13 cellular contexts compared by ENCODE assay signal in the genomic region with DNA sequence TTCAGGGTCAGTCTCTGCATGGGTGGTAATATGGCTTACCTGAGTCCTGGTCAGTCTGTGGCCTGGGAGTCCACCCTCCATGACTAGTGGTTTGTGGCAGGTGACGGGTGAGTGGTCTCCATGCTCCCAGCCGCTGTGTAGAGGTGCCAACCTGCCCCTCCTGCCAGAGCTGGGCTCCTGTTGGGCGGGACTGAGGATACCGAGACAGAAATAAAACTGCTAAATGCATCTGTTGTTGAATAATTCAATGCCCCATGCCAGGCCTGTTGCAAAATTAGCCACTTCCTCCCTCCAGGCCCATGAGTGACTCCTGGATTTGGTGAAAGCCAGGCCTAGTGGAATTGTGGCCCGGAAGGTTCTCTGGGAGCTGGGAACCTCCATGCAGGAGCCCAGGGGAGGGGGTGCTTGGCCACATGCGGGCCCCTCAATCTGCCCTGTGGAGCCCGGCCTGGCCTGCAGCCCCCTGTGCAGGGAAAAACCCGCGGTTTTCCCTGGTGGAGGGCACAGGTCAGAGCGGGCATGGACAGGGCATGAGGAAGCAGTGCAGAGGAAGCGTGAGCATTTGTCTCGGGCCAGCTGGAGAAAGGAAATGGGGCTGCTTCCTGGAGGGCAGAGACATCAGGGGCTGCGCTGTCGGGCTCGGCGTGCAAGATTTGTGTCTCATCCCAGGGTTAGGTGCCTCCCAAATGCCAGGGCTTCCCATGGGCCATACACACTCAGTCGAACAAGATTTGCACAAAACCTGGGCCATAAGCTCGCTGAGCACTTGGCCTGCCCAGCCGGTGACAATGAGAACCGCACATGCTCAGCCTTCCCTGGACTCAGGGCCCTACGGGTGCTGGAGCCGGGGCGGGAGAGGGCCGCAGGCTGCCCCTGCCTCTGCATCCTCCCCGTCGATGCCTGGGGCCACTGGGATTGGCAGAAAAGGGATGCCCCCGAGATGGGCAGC.
DNase-seq lines count a peak whose midpoint lies in the region; TF ChIP-seq lines count a peak whose summit lies in the region.
"Had no signal": no experiment of that assay in that cellular context is flagged by ENCODE, and none has a peak within 500 bp of the region (broad histone marks: within the 10 kb centered on the region; RNA-seq: fewer than 3 reads in every experiment).

No MANE protein-coding gene starts in this region.

- H3K4me3 ChIP-seq in dorsolateral prefrontal cortex (no peak overlapping the region), mesenchymal stem cell (ENCODE audit: insufficient read depth in 1 of 2, low read depth in 1 of 2, low read length in 2 of 2) (no peak overlapping the region)
- H3K4me3 ChIP-seq: GM23338, ovary had no signal

- H3K9me3 ChIP-seq in mesenchymal stem cell (ENCODE audit: control insufficient read depth, low read length) = no peaks in the 10 kb centered on the region
- H3K9me3 ChIP-seq: ovary had no signal

- H3K9ac ChIP-seq in mesenchymal stem cell (ENCODE audit: low read length) = no peak overlapping the region

- no peaks in the 10 kb centered on the region for H3K4me1 Mint-ChIP-seq in type B pancreatic cell (ENCODE audit: unreplicated experiment)
- H3K4me1 Mint-ChIP-seq: GM23338 had no signal

- H3K4me3 Mint-ChIP-seq in type B pancreatic cell = no peak overlapping the region
- H3K4me3 Mint-ChIP-seq: GM23338 had no signal

- H3K36me3 Mint-ChIP-seq in type B pancreatic cell = no peaks in the 10 kb centered on the region

- no peak overlapping the region for H2AFZ ChIP-seq in mesenchymal stem cell (ENCODE audit: low read depth, low read length)
- H2AFZ ChIP-seq: GM23338 had no signal

- no peak overlapping the region for H3K4ac ChIP-seq in mesenchymal stem cell (ENCODE audit: low read depth in 1 of 2, low read length in 2 of 2)

- no peak overlapping the region for H3K27ac Mint-ChIP-seq in type B pancreatic cell
- H3K27ac Mint-ChIP-seq: GM23338 had no signal

- H3K9me3 Mint-ChIP-seq in type B pancreatic cell = no peaks in the 10 kb centered on the region
- H3K9me3 Mint-ChIP-seq: GM23338 had no signal

- H2BK120ac ChIP-seq in mesenchymal stem cell (ENCODE audit: low read depth, low read length) = no peak overlapping the region

- no peak overlapping the region for H3K14ac ChIP-seq in mesenchymal stem cell (ENCODE audit: low read length in 2 of 2)

- intact Hi-C loops in dorsolateral prefrontal cortex (cut with DNase I) = no loop called here

- H2BK5ac ChIP-seq in mesenchymal stem cell (ENCODE audit: low read depth, low read length, poor library complexity, severe bottlenecking) = no peak overlapping the region

- H4K91ac ChIP-seq in mesenchymal stem cell (ENCODE audit: low read length) = no peak overlapping the region

- peak; percentile 8 for DNase-seq in activated T-cell treated with anti-CD3 and anti-CD28 coated beads, Interleukin-2, amount 50 U/mL, for 1 hour
- DNase-seq in activated T-cell treated with anti-CD3 and anti-CD28 coated beads for 4 hours = no peak
- DNase-seq in dorsolateral prefrontal cortex = peak in 7 of 10 donors; percentile 15 to 44 (median 26)
- DNase-seq in medulla oblongata (ENCODE audit: extremely low spot score) = peak; percentile 43
- DNase-seq in type B pancreatic cell (ENCODE audit: extremely low spot score, unreplicated experiment) = peak; percentile 64
- DNase-seq in SK-N-DZ (ENCODE audit: low spot score) = no peak
- DNase-seq in NCI-H1436 treated with DMSO at 0.1 percent for 48 hours (lab: John Stamatoyannopoulos, UW) = no peak
- no peak for DNase-seq in mesenchymal stem cell
- DNase-seq: activated CD4-positive, alpha-beta T cell treated with anti-CD3 and anti-CD28 coated beads, Interleukin-2, amount 50 U/mL, for 1 hour; amniotic stem cell; NCI-H524 treated with DMSO at 0.1 percent for 48 hours had no signal

- WGBS in mesenchymal stem cell = 88% methylated on average over 25 of the region's 27 CpGs

- H3K27me3 ChIP-seq in dorsolateral prefrontal cortex (peaks cover 0 to 20% (median 0%) of the 10 kb centered on the region in 45 donors), mesenchymal stem cell (ENCODE audit: control insufficient read depth in 1 of 2, insufficient read depth in 1 of 2, low read length in 2 of 2) (peaks cover 38 to 39% of the 10 kb centered on the region in 2 experiments)
- H3K27me3 ChIP-seq: ovary had no signal

- no peaks in the 10 kb centered on the region for H3K79me1 ChIP-seq in mesenchymal stem cell (replicated peaks; ENCODE audit: low read length, poor library complexity, severe bottlenecking)

- no peak overlapping the region for H2BK15ac ChIP-seq in mesenchymal stem cell (ENCODE audit: low read depth, poor library complexity, severe bottlenecking)

- H3K23ac ChIP-seq in mesenchymal stem cell (ENCODE audit: low read length in 2 of 2) = no peak overlapping the region

- H3K4me1 ChIP-seq in mesenchymal stem cell (ENCODE audit: control insufficient read depth, insufficient read depth, low read depth, low read length) = no peaks in the 10 kb centered on the region

- no peak overlapping the region for H3K18ac ChIP-seq in mesenchymal stem cell (ENCODE audit: low read depth in 1 of 2, low read length in 2 of 2)

- TF ChIP-seq CTCF in dorsolateral prefrontal cortex (IDR thresholded peaks at IDR 0.05 in 54 of 56, conservative IDR thresholded peaks at IDR 0.05 in 2 of 56; ENCODE audit: low read depth in 1 of 56, partially characterized antibody in 56 of 56) (no peak), type B pancreatic cell (conservative IDR thresholded peaks at IDR 0.05) (no peak)

- H2AK5ac ChIP-seq in mesenchymal stem cell (ENCODE audit: low read length, severe bottlenecking) = no peak overlapping the region

- H4K8ac ChIP-seq in mesenchymal stem cell (ENCODE audit: low read length) = no peak overlapping the region

- no peak overlapping the region for H2BK12ac ChIP-seq in mesenchymal stem cell (ENCODE audit: low read length in 2 of 2)

- H3K4me2 ChIP-seq in mesenchymal stem cell (ENCODE audit: low read length, poor library complexity, severe bottlenecking) = no peak overlapping the region
- H3K4me2 ChIP-seq: GM23338 had no signal

- H3K27ac ChIP-seq in dorsolateral prefrontal cortex (peak overlapping the region in 1 of 59 donors; percentile 46), mesenchymal stem cell (ENCODE audit: low read length, poor library complexity, severe bottlenecking) (no peak overlapping the region)
- H3K27ac ChIP-seq: ovary had no signal

- H3K27me3 Mint-ChIP-seq in type B pancreatic cell = peaks cover 19% of the 10 kb centered on the region

- H3K36me3 ChIP-seq in mesenchymal stem cell (ENCODE audit: control insufficient read depth in 1 of 2, insufficient read depth in 2 of 2, low read depth in 1 of 2, low read length in 2 of 2) = no peaks in the 10 kb centered on the region
- H3K36me3 ChIP-seq: ovary had no signal

Comparison
In these comparisons a context has a peak if more than half of its experiments do, and no peak if none do; other contexts are left out.
1. DNase-seq: peak in activated T-cell treated with anti-CD3 and anti-CD28 coated beads, Interleukin-2, amount 50 U/mL, for 1 hour (single experiment), dorsolateral prefrontal cortex (7 of 10), medulla oblongata (single experiment) and type B pancreatic cell (single experiment); none in activated T-cell treated with anti-CD3 and anti-CD28 coated beads for 4 hours (single experiment), SK-N-DZ (single experiment), NCI-H1436 treated with DMSO at 0.1 percent for 48 hours (single experiment) and mesenchymal stem cell (single experiment).